ENCODE assay signal across 1 cellular context in genomic region chr7:101153969-101154692, GRCh38.
A peak's percentile ranks its signal among the peaks of the same experiment; 100 is the strongest.
TF ChIP-seq lines count a peak whose summit lies in the region.

Gene AP1S1 (plus strand): TSS chr7:101154476. CDS start chr7:101154515, 39 bp downstream.

TF ChIP-seq in HepG2, 621 proteins besides CTCF, POLR2A, EP300 and RAD21 (continued from another document):
- TF ChIP-seq ISL2 (CRISPR knock-in tag; IDR thresholded peaks at IDR 0.05) (0 out of 2 replicates have a peak, but pooled peaks have one; percentile 21), KLF9 (CRISPR knock-in tag; IDR thresholded peaks at IDR 0.05; ENCODE audit: low read depth) (no peak), POLR2AphosphoS5 (IDR thresholded peaks at IDR 0.05; ENCODE audit: low read depth, low read length) (peak; percentile 39; the same call in 1 of the 2 replicates), PHF21A (CRISPR knock-in tag; IDR thresholded peaks at IDR 0.05) (peak; percentile 57), ZBTB38 (CRISPR knock-in tag; IDR thresholded peaks at IDR 0.05) (0 out of 2 replicates have a peak, but pooled peaks have one; percentile 31), U2AF2 (IDR thresholded peaks at IDR 0.05; ENCODE audit: low read depth, low read length) (peak; percentile 84; the same call in 1 of the 2 replicates), ASH2L (IDR thresholded peaks at IDR 0.05; ENCODE audit: insufficient read length, low read depth, low read length) (no peak), FOXA3 (CRISPR knock-in tag; IDR thresholded peaks at IDR 0.05) (peak; percentile 23; the same call in 1 of the 2 replicates), ZNF274 (CRISPR knock-in tag; IDR thresholded peaks at IDR 0.05) (no peak; the same call in 1 of the 2 replicates), ZBTB7B (CRISPR knock-in tag; IDR thresholded peaks at IDR 0.05) (no peak), SPEN (CRISPR knock-in tag; IDR thresholded peaks at IDR 0.05; ENCODE audit: low read depth) (peak; percentile 78), REL (CRISPR knock-in tag; conservative IDR thresholded peaks at IDR 0.05) (0 out of 2 replicates have a peak, but pooled peaks have one; percentile 16), CBX1 (IDR thresholded peaks at IDR 0.05; ENCODE audit: low read depth) (no peak), POLR2G (IDR thresholded peaks at IDR 0.05; ENCODE audit: low read depth, low read length) (no peak), HNRNPK (IDR thresholded peaks at IDR 0.05; ENCODE audit: low read depth, low read length, poor library complexity, severe bottlenecking) (peak; percentile 98), NBN (conservative IDR thresholded peaks at IDR 0.05) (no peak), ZNF280B (CRISPR knock-in tag; IDR thresholded peaks at IDR 0.05; ENCODE audit: borderline replicate concordance) (peak; percentile 52; the same call in 1 of the 2 replicates), KLF16 (CRISPR knock-in tag; IDR thresholded peaks at IDR 0.05) (peak in 1 of 2 experiments; percentile 41; a peak in 1 of 4 replicates), IRF2 (CRISPR knock-in tag; IDR thresholded peaks at IDR 0.05) (peak; percentile 43; the same call in 1 of the 2 replicates), ZKSCAN5 (CRISPR knock-in tag; IDR thresholded peaks at IDR 0.05) (no peak), TSC22D2 (CRISPR knock-in tag; IDR thresholded peaks at IDR 0.05; ENCODE audit: borderline replicate concordance) (0 out of 2 replicates have a peak, but pooled peaks have one; percentile 4), ZNF605 (CRISPR knock-in tag; IDR thresholded peaks at IDR 0.05) (0 out of 2 replicates have a peak, but pooled peaks have one; percentile 29), GABPB1 (CRISPR knock-in tag; IDR thresholded peaks at IDR 0.05) (peak; percentile 63; the same call in 1 of the 2 replicates), RFX3 (CRISPR knock-in tag; IDR thresholded peaks at IDR 0.05) (peak; percentile 93), SAP130 (CRISPR knock-in tag; IDR thresholded peaks at IDR 0.05; ENCODE audit: low read depth) (peak; percentile 83), STAG1 (CRISPR knock-in tag; IDR thresholded peaks at IDR 0.05) (no peak), ZNF674 (CRISPR knock-in tag; IDR thresholded peaks at IDR 0.05; ENCODE audit: low read depth) (no peak), ZBTB2 (CRISPR knock-in tag; IDR thresholded peaks at IDR 0.05; ENCODE audit: low read depth) (no peak; the same call in 1 of the 2 replicates), HOXA3 (CRISPR knock-in tag; IDR thresholded peaks at IDR 0.05) (peak; percentile 46; the same call in 1 of the 2 replicates), RFX1 (IDR thresholded peaks at IDR 0.05) (peak; percentile 99), E2F2 (CRISPR knock-in tag; IDR thresholded peaks at IDR 0.05; ENCODE audit: borderline replicate concordance) (no peak), MIER3 (CRISPR knock-in tag; IDR thresholded peaks at IDR 0.05; ENCODE audit: borderline replicate concordance) (peak; percentile 49; the same call in 1 of the 2 replicates), ZNF484 (CRISPR knock-in tag; IDR thresholded peaks at IDR 0.05; ENCODE audit: borderline replicate concordance, low read depth) (no peak), NFE2 (CRISPR knock-in tag; IDR thresholded peaks at IDR 0.05) (no peak), ZC3H13 (CRISPR knock-in tag; IDR thresholded peaks at IDR 0.05) (peak; percentile 40; the same call in 1 of the 2 replicates), ZNF703 (CRISPR knock-in tag; IDR thresholded peaks at IDR 0.05; ENCODE audit: borderline replicate concordance) (no peak)
